In genomic region chr5:162637501-162637900, GRCh38 we compare ENCODE assay signal across 24 cellular contexts.
DNase-seq lines count a peak whose midpoint lies in the region; ATAC-seq and TF ChIP-seq lines count a peak whose summit lies in the region.
"Had no signal": no experiment of that assay in that cellular context is flagged by ENCODE, and none has a peak within 500 bp of the region (broad histone marks: within the 10 kb centered on the region; RNA-seq: fewer than 3 reads in every experiment).

No MANE protein-coding gene starts in this region.

- ATAC-seq in Right ventricle myocardium inferior: no peak
- ATAC-seq in GM18867 (IDR thresholded peaks at IDR 0.05; ENCODE audit: unreplicated experiment): no peak
- ATAC-seq: A549, GM12878 had no signal

- peak overlapping the region; percentile 27 for H3K27ac ChIP-seq in left ventricle myocardium inferior (replicated peaks)
- H3K27ac ChIP-seq: 22Rv1, A549, BLaER1 had no signal

- no peaks in the 10 kb centered on the region for H3K27me3 ChIP-seq in left ventricle myocardium inferior (ENCODE audit: low read depth)
- H3K27me3 ChIP-seq: BE2C, BLaER1 had no signal

- H3K4me3 ChIP-seq in left ventricle myocardium inferior: no peak overlapping the region
- H3K4me3 ChIP-seq: A549, BLaER1, GM12878 had no signal

- no peak for TF ChIP-seq CTCF in left ventricle myocardium inferior (IDR thresholded peaks at IDR 0.05; ENCODE audit: borderline replicate concordance)

- intact Hi-C loops in left ventricle myocardium inferior (cut with micrococcal nuclease) (no loop called here), Right ventricle myocardium inferior (cut with DNase I) (no loop called here)

- peaks cover 45% of the 10 kb centered on the region for H3K9me3 ChIP-seq in left ventricle myocardium inferior (replicated peaks)
- H3K9me3 ChIP-seq: A549, BE2C had no signal

- no peaks in the 10 kb centered on the region for H3K4me1 ChIP-seq in left ventricle myocardium inferior
- H3K4me1 ChIP-seq: A549, BE2C, BLaER1 had no signal

- H3K36me3 ChIP-seq in left ventricle myocardium inferior: no peaks in the 10 kb centered on the region
- H3K36me3 ChIP-seq: BE2C, BLaER1 had no signal

- DNase-seq in left ventricle myocardium inferior (no peak), Right ventricle myocardium inferior (ENCODE audit: missing footprints) (no peak), inferior parietal cortex (ENCODE audit: extremely low spot score) (peak; percentile 48), superior temporal gyrus (ENCODE audit: extremely low spot score) (peak; percentile 64), NCI-H2081 treated with DMSO at 0.1 percent for 48 hours (lab: John Stamatoyannopoulos, UW) (no peak)
- DNase-seq: AML-193; BE2C; C1 segment of cervical spinal cord; CD4-positive, alpha-beta memory T cell; CD4-positive, CD25-positive, alpha-beta regulatory T cell; CD8-positive, alpha-beta memory T cell; COR-L47; DMS 273 treated with DMSO at 0.1 percent for 48 hours; DMS153; DMS53; DMS79; DND-41; EL; GDM1 had no signal

Comparison
In these comparisons a context has a peak if more than half of its experiments do, and no peak if none do; other contexts are left out.
1. DNase-seq: peak in inferior parietal cortex (single experiment) and superior temporal gyrus (single experiment); none in left ventricle myocardium inferior (single experiment), Right ventricle myocardium inferior (single experiment) and NCI-H2081 treated with DMSO at 0.1 percent for 48 hours (single experiment).